ENCODE assay signal across 13 cellular contexts in the genomic region with DNA sequence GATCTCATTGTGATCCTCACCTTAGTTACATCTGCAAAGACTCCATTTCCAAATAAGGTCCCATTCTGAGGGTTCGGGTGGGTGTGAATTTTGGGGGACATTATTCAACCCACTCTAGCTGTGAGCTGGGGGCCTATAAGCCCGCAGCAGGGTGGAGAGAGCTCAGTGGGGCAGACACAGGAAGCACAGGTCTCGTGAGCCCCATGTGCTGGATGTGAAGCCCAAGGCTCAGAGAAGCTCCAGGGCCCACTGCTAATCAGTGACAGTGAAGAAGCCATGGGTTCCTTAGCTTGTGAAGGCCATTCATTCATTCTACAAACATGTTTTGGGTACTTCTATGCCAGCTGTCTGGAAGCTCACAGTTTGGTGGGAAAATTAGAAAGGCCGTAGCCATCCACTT. TPM values are rescaled to one million over a fixed set of nuclear protein-coding genes. Genes with fewer than 3 reads are reported as not detected.
DNase-seq lines count a peak whose midpoint lies in the region; ATAC-seq and TF ChIP-seq lines count a peak whose summit lies in the region.
"Had no signal": no experiment of that assay in that cellular context is flagged by ENCODE, and none has a peak within 500 bp of the region (broad histone marks: within the 10 kb centered on the region; RNA-seq: fewer than 3 reads in every experiment).

No MANE protein-coding gene starts in this region.

- H3K9me3 Mint-ChIP-seq in activated T-cell treated with anti-CD3 and anti-CD28 coated beads, Interleukin-2, amount 50 U/mL, for 24 hours = no peaks in the 10 kb centered on the region
- no peaks in the 10 kb centered on the region for H3K9me3 Mint-ChIP-seq in stimulated activated naive B cell treated with anti-CD40 and anti-IgM and Interleukin-4, amounts not matched to agents 10 μg/mL and 1 μg/mL and 100 μg/mL, for 72 hours
- H3K9me3 Mint-ChIP-seq: brain had no signal

- H2AFZ ChIP-seq in OCI-LY1 (ENCODE audit: low read length) = no peak overlapping the region

- peak overlapping the region; percentile 86 for H3K27ac Mint-ChIP-seq in activated T-cell treated with anti-CD3 and anti-CD28 coated beads, Interleukin-2, amount 50 U/mL, for 24 hours
- H3K27ac Mint-ChIP-seq in stimulated activated naive B cell treated with anti-CD40 and anti-IgM and Interleukin-4, amounts not matched to agents 10 μg/mL and 1 μg/mL and 100 μg/mL, for 72 hours = peak overlapping the region; percentile 92

- H3K36me3 ChIP-seq in OCI-LY1 (ENCODE audit: insufficient read depth, low read length) (peaks cover 21% of the 10 kb centered on the region), testis (ENCODE audit: low read depth, missing control alignments) (no peaks in the 10 kb centered on the region)

- no peak for TF ChIP-seq CTCF in OCI-LY1 (IDR thresholded peaks at IDR 0.05; ENCODE audit: low read length)
- TF ChIP-seq CTCF in testis (IDR thresholded peaks at IDR 0.05) = no peak
- no peak for TF ChIP-seq CTCF in foreskin keratinocyte (conservative IDR thresholded peaks at IDR 0.05)

- no peak for DNase-seq in activated T-cell treated with anti-CD3 and anti-CD28 coated beads, Interleukin-2, amount 50 U/mL, for 24 hours
- no peak for DNase-seq in activated T-cell treated with anti-CD3 and anti-CD28 coated beads, Interleukin-2, amount 50 U/mL, for 48 hours
- no peak for DNase-seq in stimulated activated naive B cell treated with anti-CD40 and anti-IgM and Interleukin-4, amounts not matched to agents 10 μg/mL and 1 μg/mL and 100 μg/mL, for 72 hours
- DNase-seq in testis (no peak), foreskin keratinocyte (no peak), germinal center (ENCODE audit: low spot score) (no peak)
- DNase-seq: ACHN, Karpas-422, NCI-H1694, NCI-H446 had no signal

- H3K4me1 ChIP-seq in OCI-LY1 (ENCODE audit: insufficient read depth, low read length, severe bottlenecking) (peaks cover 27% of the 10 kb centered on the region), testis (peaks cover 11% of the 10 kb centered on the region), foreskin keratinocyte (no peaks in the 10 kb centered on the region)

- no peaks in the 10 kb centered on the region for H4K20me1 ChIP-seq in OCI-LY1 (ENCODE audit: insufficient read depth, low read length)

- H3K4me2 ChIP-seq in OCI-LY1 (ENCODE audit: low read length) = peak overlapping the region; percentile 14; the same call in 1 of the 2 replicates

- H3K36me3 Mint-ChIP-seq in activated T-cell treated with anti-CD3 and anti-CD28 coated beads, Interleukin-2, amount 50 U/mL, for 24 hours (ENCODE audit: low read depth) = peaks cover 38% of the 10 kb centered on the region
- peaks cover 42 to 52% of the 10 kb centered on the region in 2 donors for H3K36me3 Mint-ChIP-seq in stimulated activated naive B cell treated with anti-CD40 and anti-IgM and Interleukin-4, amounts not matched to agents 10 μg/mL and 1 μg/mL and 100 μg/mL, for 72 hours

- no peaks in the 10 kb centered on the region for H3K79me2 ChIP-seq in OCI-LY1 (ENCODE audit: insufficient read depth, low read length)

- intact Hi-C loops in testis (cut with DNase I; ENCODE audit: low total_unique reads) = no loop called here

- H3K4me3 ChIP-seq in OCI-LY1 (ENCODE audit: low read depth, low read length, poor library complexity, severe bottlenecking) (no peak overlapping the region), testis (no peak overlapping the region)

- TF ChIP-seq POLR2A in testis (IDR thresholded peaks at IDR 0.05) = no peak

- H3F3A ChIP-seq in OCI-LY1 (ENCODE audit: insufficient read depth, low read length) = no peaks in the 10 kb centered on the region

- WGBS in testis, 2 donors = 89 to 95% methylated on average over 4 of the region's 4 CpGs

- H3K9ac ChIP-seq in OCI-LY1 (ENCODE audit: low read length) = no peak overlapping the region; the same call in 1 of the 2 replicates

- no peak overlapping the region for H3K4me3 Mint-ChIP-seq in activated T-cell treated with anti-CD3 and anti-CD28 coated beads, Interleukin-2, amount 50 U/mL, for 24 hours
- H3K4me3 Mint-ChIP-seq in stimulated activated naive B cell treated with anti-CD40 and anti-IgM and Interleukin-4, amounts not matched to agents 10 μg/mL and 1 μg/mL and 100 μg/mL, for 72 hours = no peak overlapping the region
- H3K4me3 Mint-ChIP-seq: brain had no signal

- H3K27me3 ChIP-seq in OCI-LY1 (ENCODE audit: insufficient read depth, low read length) (no peaks in the 10 kb centered on the region), testis (no peaks in the 10 kb centered on the region), foreskin keratinocyte (peaks cover 2% of the 10 kb centered on the region)

- no peaks in the 10 kb centered on the region for H3K27me3 Mint-ChIP-seq in activated T-cell treated with anti-CD3 and anti-CD28 coated beads, Interleukin-2, amount 50 U/mL, for 24 hours
- H3K27me3 Mint-ChIP-seq in stimulated activated naive B cell treated with anti-CD40 and anti-IgM and Interleukin-4, amounts not matched to agents 10 μg/mL and 1 μg/mL and 100 μg/mL, for 72 hours = no peaks in the 10 kb centered on the region

- peak; percentile 25 to 32 for ATAC-seq in stimulated activated naive B cell treated with anti-CD40 and anti-IgM and Interleukin-4, amounts not matched to agents 10 μg/mL and 1 μg/mL and 100 μg/mL, for 72 hours (replicated peaks)
- ATAC-seq in foreskin keratinocyte = no peak

- H3K27ac ChIP-seq in OCI-LY1 (ENCODE audit: low read depth, low read length, poor library complexity, severe bottlenecking) (peak overlapping the region; percentile 16), angular gyrus (ENCODE audit: low read depth, low read length) (peak overlapping the region; percentile 57), testis (no peak overlapping the region), foreskin keratinocyte (no peak overlapping the region)

- peaks cover 35% of the 10 kb centered on the region for H3K4me1 Mint-ChIP-seq in activated T-cell treated with anti-CD3 and anti-CD28 coated beads, Interleukin-2, amount 50 U/mL, for 24 hours (ENCODE audit: low read depth)
- peaks cover 32 to 37% of the 10 kb centered on the region in 2 donors for H3K4me1 Mint-ChIP-seq in stimulated activated naive B cell treated with anti-CD40 and anti-IgM and Interleukin-4, amounts not matched to agents 10 μg/mL and 1 μg/mL and 100 μg/mL, for 72 hours
- H3K4me1 Mint-ChIP-seq: brain had no signal

- H3K9me2 ChIP-seq in OCI-LY1 (ENCODE audit: low read depth, low read length) = no peaks in the 10 kb centered on the region

- H3K9me3 ChIP-seq in OCI-LY1 (ENCODE audit: low read length) = no peaks in the 10 kb centered on the region
- no peaks in the 10 kb centered on the region for H3K9me3 ChIP-seq in testis

RNA-seq across cellular contexts. Expression of a gene that starts 47.5 kb away (rescaled TPM):
- total RNA-seq in testis (100 to 1,000 TPM in 1 of 2 donors, 10 to 100 TPM in 1; 98.3 to 102 TPM), foreskin keratinocyte (40.6 and 47.4 TPM in 2 replicates)
- polyA plus RNA-seq in testis (ENCODE audit: insufficient read depth, low read depth, low replicate concordance) (114 TPM), foreskin keratinocyte (88.5 and 96.2 TPM in 2 replicates)

Comparison
In these comparisons a context has a peak if more than half of its experiments do, and no peak if none do; other contexts are left out.
1. H3K27ac ChIP-seq: peak in OCI-LY1 (single experiment) and angular gyrus (single experiment); none in testis (0 of 2) and foreskin keratinocyte (single experiment).